8 cellular contexts compared by ENCODE assay signal in genomic region chr20:13784893-13785715, GRCh38. TPM values are rescaled to one million over a fixed set of nuclear protein-coding genes. Genes with fewer than 3 reads are reported as not detected.
A peak's percentile ranks its signal among the peaks of the same experiment; 100 is the strongest.
DNase-seq lines count a peak whose midpoint lies in the region; ATAC-seq, FAIRE-seq and TF ChIP-seq lines count a peak whose summit lies in the region.

Gene ESF1 (minus strand): TSS chr20:13784919. CDS start chr20:13783140, 1,779 bp downstream.
Gene NDUFAF5 (plus strand): TSS chr20:13785028. CDS start chr20:13785069, 41 bp downstream.

- H3K27ac ChIP-seq in smooth muscle cell (ENCODE audit: low read depth) = peak within 1 kb of the TSS; percentile 82

- H3K27me3 ChIP-seq in bronchial epithelial cell (ENCODE audit: control insufficient read depth, insufficient read depth, low read length) = no peaks in the 10 kb centered on the region
- no peaks in the 10 kb centered on the region for H3K27me3 ChIP-seq in smooth muscle cell (ENCODE audit: low read depth)

- peaks cover 19% of the 10 kb centered on the region for H4K20me1 ChIP-seq in smooth muscle cell (ENCODE audit: low read depth)

- ATAC-seq in GM18907 (IDR thresholded peaks at IDR 0.05; ENCODE audit: unreplicated experiment) (peak; percentile 95), HG03159 (IDR thresholded peaks at IDR 0.05; ENCODE audit: unreplicated experiment) (peak; percentile 95)

- peaks cover 20% of the 10 kb centered on the region for H3K4me1 ChIP-seq in smooth muscle cell (ENCODE audit: low read depth)

- H3K79me2 ChIP-seq in smooth muscle cell (ENCODE audit: low read depth) = peaks cover 77% of the 10 kb centered on the region

- no peaks in the 10 kb centered on the region for H3K9me3 ChIP-seq in smooth muscle cell (replicated peaks; ENCODE audit: low read depth)

- POLR2A ChIA-PET in AG04449 (lab: Yijun Ruan, JAX) = interaction anchor here (0.6 to 1.6 kb wide), 2 partner anchors 11 to 13 kb away, joined by 4 read pairs; no protein-coding TSS in a partner anchor

- peak within 1 kb of the TSS; percentile 98 for H2AFZ ChIP-seq in smooth muscle cell (ENCODE audit: low read depth)

- no peak for FAIRE-seq in bronchial epithelial cell (lab: Jason Lieb, UNC)

- H3K9ac ChIP-seq in smooth muscle cell (ENCODE audit: low read depth) = peak within 1 kb of the TSS; percentile 96

- H3F3A ChIP-seq in smooth muscle cell (ENCODE audit: low read depth) = no peaks in the 10 kb centered on the region

- peak within 1 kb of the TSS; percentile 96 for H3K4me2 ChIP-seq in smooth muscle cell

- peak within 1 kb of the TSS; percentile 90 for H3K4me3 ChIP-seq in AG04449 (ENCODE audit: low read depth, low read length)
- H3K4me3 ChIP-seq in WI38 (ENCODE audit: low read depth, low read length) = peak within 1 kb of the TSS; percentile 92
- H3K4me3 ChIP-seq in bronchial epithelial cell (ENCODE audit: low read depth, low read length) = peak within 1 kb of the TSS; percentile 92
- peak within 1 kb of the TSS; percentile 98 for H3K4me3 ChIP-seq in smooth muscle cell

- 1% methylated on average over 48 of the region's 54 CpGs for WGBS in smooth muscle cell (ENCODE audit: low lambda C conversion rate)

- TF ChIP-seq CTCF in AG04449 (IDR thresholded peaks at IDR 0.05; ENCODE audit: insufficient read depth, low read length, missing control alignments) (no peak), WI38 (IDR thresholded peaks at IDR 0.05; ENCODE audit: low read depth, low read length) (no peak), bronchial epithelial cell (IDR thresholded peaks at IDR 0.05; ENCODE audit: insufficient read depth, low read length, severe bottlenecking) (no peak), smooth muscle cell (IDR thresholded peaks at IDR 0.05; ENCODE audit: borderline replicate concordance, insufficient read depth, poor library complexity, severe bottlenecking) (no peak)

- CTCF ChIA-PET in AG04449 (lab: Yijun Ruan, JAX) = interaction anchor here (0.7 to 3.3 kb wide), 10 partner anchors 8 to 666 kb away, joined by 3 to 27 read pairs (median 4); no protein-coding TSS in a partner anchor

- H3K36me3 ChIP-seq in bronchial epithelial cell (ENCODE audit: control insufficient read depth, insufficient read depth, low read length) (peaks cover 1% of the 10 kb centered on the region), smooth muscle cell (ENCODE audit: low read depth) (peaks cover 8% of the 10 kb centered on the region)

- DNase-seq in AG04449 (ENCODE audit: low read depth, low spot score) (peak; percentile 81), NCI-H2227 treated with DMSO at 0.1 percent for 48 hours (lab: John Stamatoyannopoulos, UW) (peak; percentile 97), bronchial epithelial cell (ENCODE audit: low read depth) (peak; percentile 93), iPS-NIHi7 (ENCODE audit: extremely low spot score) (peak; percentile 93), smooth muscle cell (lab: John Stamatoyannopoulos, UW; ENCODE audit: unreplicated experiment) (peak; percentile 66)

RNA-seq across cellular contexts. Expression of gene ESF1, which starts in this region (rescaled TPM):
- total RNA-seq in bronchial epithelial cell = 15.2 and 16.6 TPM in 2 replicates
- 9.3 and 10.7 TPM in 2 replicates for total RNA-seq in smooth muscle cell
- polyA plus RNA-seq in smooth muscle cell = 5.6 and 7.6 TPM in 2 replicates

RNA-seq across cellular contexts. Expression of gene NDUFAF5, which starts in this region (rescaled TPM):
- total RNA-seq in bronchial epithelial cell (15.0 and 22.0 TPM in 2 replicates), smooth muscle cell (15.1 and 19.6 TPM in 2 replicates)
- polyA plus RNA-seq in smooth muscle cell = 23.7 and 27.9 TPM in 2 replicates

Comparison
In these comparisons a context has a peak if more than half of its experiments do, and no peak if none do; other contexts are left out.
1. Peak in every context shown above with its lines: DNase-seq, ATAC-seq, H3K4me3 ChIP-seq and H3K27ac ChIP-seq.